6 cellular contexts compared by ENCODE assay signal in the genomic region with DNA sequence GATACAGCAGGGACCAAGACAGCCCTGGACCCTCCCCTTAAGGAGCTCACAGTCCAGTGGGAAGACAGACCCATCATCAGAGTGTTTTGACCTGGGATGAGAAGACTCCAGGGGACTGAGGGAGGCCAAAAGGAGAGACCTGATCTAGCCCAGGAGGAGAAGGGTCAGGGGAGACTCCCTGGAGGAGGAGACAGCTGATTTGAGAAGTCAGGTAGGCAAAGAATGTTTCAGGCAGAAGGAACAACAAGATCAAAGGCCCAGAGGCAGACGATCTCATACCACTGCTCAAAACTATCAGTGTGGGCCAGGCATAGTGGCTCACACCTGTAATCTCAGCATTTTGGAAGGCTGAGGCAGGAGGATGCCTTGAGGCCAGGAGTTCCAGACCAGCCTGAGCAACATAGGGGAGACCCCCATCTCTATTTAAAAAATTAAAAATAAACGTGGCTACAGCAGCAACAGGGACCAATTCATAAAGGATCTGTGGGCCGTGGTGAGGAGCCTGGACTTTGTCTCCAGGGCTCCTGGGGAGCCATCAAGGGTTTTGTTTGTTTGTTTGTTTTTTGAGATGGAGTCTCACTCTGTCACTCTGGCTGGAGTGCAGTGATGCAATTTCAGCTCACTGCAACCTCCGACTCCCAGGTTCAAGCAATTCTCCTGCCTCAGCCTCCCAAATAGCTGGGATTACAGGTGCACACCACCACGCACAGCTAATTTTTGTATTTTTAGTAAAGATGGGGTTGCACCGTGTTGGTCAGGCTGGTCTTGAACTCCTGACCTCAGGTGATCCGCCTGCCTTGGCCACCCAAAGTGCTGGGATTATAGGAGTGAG. TPM values are rescaled to one million over a fixed set of nuclear protein-coding genes. Genes with fewer than 3 reads are reported as not detected.
A peak's percentile ranks its signal among the peaks of the same experiment; 100 is the strongest.
DNase-seq lines count a peak whose midpoint lies in the region; ATAC-seq and TF ChIP-seq lines count a peak whose summit lies in the region.

No MANE protein-coding gene starts in this region.

- H3K36me3 ChIP-seq in GM23248 (ENCODE audit: low read depth) = no peaks in the 10 kb centered on the region
- no peaks in the 10 kb centered on the region for H3K36me3 ChIP-seq in neural progenitor cell

- H3K4me3 ChIP-seq in GM23248 (no peak overlapping the region), neural progenitor cell (no peak overlapping the region), coronary artery (no peak overlapping the region)

- H3K9me3 ChIP-seq in GM23248 (ENCODE audit: low read depth) (no peaks in the 10 kb centered on the region), neural progenitor cell (ENCODE audit: low read depth) (no peaks in the 10 kb centered on the region)

- no peaks in the 10 kb centered on the region for H3K9me2 ChIP-seq in GM23248 (ENCODE audit: insufficient read depth)

- H3K4me1 Mint-ChIP-seq in WTC11 = peaks cover 25% of the 10 kb centered on the region
- peaks cover 27% of the 10 kb centered on the region for H3K4me1 Mint-ChIP-seq in neural progenitor cell

- 70 to 72% methylated on average over 7 of the region's 7 CpGs for WGBS in GM23248 (ENCODE audit: low coverage in 1 of 2, low lambda C conversion rate in 2 of 2, missing lambda C conversion rate in 2 of 2), 2 experiments

- in situ Hi-C loops in GM23248 (cut with MboI) = no loop called here

- H2AFZ ChIP-seq in GM23248 = 0 out of 2 replicates have a peak overlapping the region, but pooled peaks have one; percentile 96
- H2AFZ ChIP-seq in neural progenitor cell (replicated peaks) = peak overlapping the region; percentile 30

- H4K20me1 ChIP-seq in GM23248 (ENCODE audit: insufficient read depth) (no peaks in the 10 kb centered on the region), neural progenitor cell (ENCODE audit: low read depth) (no peaks in the 10 kb centered on the region)

- H3K27me3 Mint-ChIP-seq in WTC11 (ENCODE audit: low read depth) (peaks cover 17% of the 10 kb centered on the region), neural progenitor cell (ENCODE audit: insufficient read depth, low read depth) (peaks cover 10% of the 10 kb centered on the region)

- H3K27ac Mint-ChIP-seq in WTC11 = no peak overlapping the region
- H3K27ac Mint-ChIP-seq in neural progenitor cell = peak overlapping the region; percentile 83

- ATAC-seq in WTC11 = no peak

- H3K27ac ChIP-seq in GM23248 (no peak overlapping the region), neural progenitor cell (no peak overlapping the region), coronary artery (peak overlapping the region in 1 of 2 donors; percentile 95)

- H3K4me2 ChIP-seq in GM23248 (ENCODE audit: unreplicated experiment) (no peak overlapping the region), neural progenitor cell (peak overlapping the region; percentile 83)

- H3K9me3 Mint-ChIP-seq in WTC11 (no peaks in the 10 kb centered on the region), neural progenitor cell (no peaks in the 10 kb centered on the region)

- POLR2A ChIA-PET in WTC11 (lab: Charles Lee) = interaction anchor here (3.3 kb wide), 1 partner anchor 88 kb away, joined by 14 read pairs; no protein-coding TSS in a partner anchor

- CTCF ChIA-PET in WTC11 (lab: Charles Lee) = interaction anchor here (0.7 to 3.1 kb wide), 3 partner anchors 49 to 135 kb away, joined by 3 to 16 read pairs (median 3); no protein-coding TSS in a partner anchor

- H3K27me3 ChIP-seq in GM23248 (replicated peaks; ENCODE audit: insufficient read depth) = no peaks in the 10 kb centered on the region
- peaks cover 15% of the 10 kb centered on the region for H3K27me3 ChIP-seq in neural progenitor cell

- H3K36me3 Mint-ChIP-seq in WTC11 = peaks cover 2% of the 10 kb centered on the region
- no peaks in the 10 kb centered on the region for H3K36me3 Mint-ChIP-seq in neural progenitor cell

- DNase-seq in GM23248 (no peak), WTC11 (ENCODE audit: low spot score) (no peak), neural progenitor cell (ENCODE audit: low spot score) (no peak), NCI-H226 (no peak), coronary artery (ENCODE audit: low spot score) (no peak), DMS79 treated with DMSO at 0.1 percent for 48 hours (lab: John Stamatoyannopoulos, UW) (no peak)

- no peak for TF ChIP-seq CTCF in WTC11 (IDR thresholded peaks at IDR 0.05)
- no peak for TF ChIP-seq CTCF in neural progenitor cell (IDR thresholded peaks at IDR 0.05)
- no peak for TF ChIP-seq CTCF in coronary artery (IDR thresholded peaks at IDR 0.05)

- H3K4me3 Mint-ChIP-seq in WTC11 = peak overlapping the region; percentile 84
- H3K4me3 Mint-ChIP-seq in neural progenitor cell = peak overlapping the region; percentile 90

- H3K9ac ChIP-seq in GM23248 (no peak overlapping the region), neural progenitor cell (no peak overlapping the region)

- H3K4me1 ChIP-seq in GM23248 (ENCODE audit: insufficient read depth) = peaks cover 8% of the 10 kb centered on the region
- H3K4me1 ChIP-seq in neural progenitor cell = peaks cover 22% of the 10 kb centered on the region

- peaks cover 28% of the 10 kb centered on the region for H3K79me2 ChIP-seq in GM23248 (ENCODE audit: insufficient read depth)
- H3K79me2 ChIP-seq in neural progenitor cell (ENCODE audit: low read depth) = peaks cover 26% of the 10 kb centered on the region

- H3F3A ChIP-seq in GM23248 (ENCODE audit: insufficient read depth) = no peaks in the 10 kb centered on the region
- peaks cover 42% of the 10 kb centered on the region for H3F3A ChIP-seq in neural progenitor cell (ENCODE audit: low read depth)

TF ChIP-seq in WTC11, 78 proteins besides CTCF, POLR2A, EP300 and RAD21:
- TF ChIP-seq ZNF317 (CRISPR knock-in tag; IDR thresholded peaks at IDR 0.05; ENCODE audit: borderline replicate concordance, low read depth) (no peak), GABPB1 (CRISPR knock-in tag; IDR thresholded peaks at IDR 0.05) (0 out of 2 replicates have a peak, but pooled peaks have one; percentile 11)

RNA-seq across cellular contexts. Expression of a gene that starts 2.2 kb away (rescaled TPM):
- 328 and 423 TPM in 2 replicates for total RNA-seq in GM23248 (2014; rRNA removed; shearing (Covaris generic))
- polyA plus RNA-seq in GM23248 (2016; fragmentation: Nextera tagmentation; extraction: Ambion mirVana) = 448 and 472 TPM in 2 replicates
- total RNA-seq in WTC11 (2021) (523 to 536 TPM (median 526 TPM) in 3 replicates), neural progenitor cell (ENCODE audit: low replicate concordance) (403 and 511 TPM in 2 replicates)

RNA-seq across cellular contexts. Expression of a gene that starts 4.4 kb away (rescaled TPM):
- not detected in 2 replicates for total RNA-seq in GM23248 (2014; rRNA removed; shearing (Covaris generic))
- polyA plus RNA-seq in GM23248 (2016; fragmentation: Nextera tagmentation; extraction: Ambion mirVana) = 0.91 and 0.93 TPM in 2 replicates
- total RNA-seq in WTC11 (2021) = 1.4 to 1.9 TPM (median 1.7 TPM) in 3 replicates
- 0.71 TPM in 1 of 2 replicates, not detected in the other for total RNA-seq in neural progenitor cell (ENCODE audit: low replicate concordance)

RNA-seq across cellular contexts. Expression of a gene that starts 17.1 kb away (rescaled TPM):
- 57.3 and 74.7 TPM in 2 replicates for total RNA-seq in GM23248 (2014; rRNA removed; shearing (Covaris generic))
- 82.5 and 86.2 TPM in 2 replicates for polyA plus RNA-seq in GM23248 (2016; fragmentation: Nextera tagmentation; extraction: Ambion mirVana)
- total RNA-seq in WTC11 (2021) (84.7 to 94.9 TPM (median 88.6 TPM) in 3 replicates), neural progenitor cell (ENCODE audit: low replicate concordance) (20.1 and 53.7 TPM in 2 replicates)

RNA-seq across cellular contexts. Expression of a gene that starts 20.4 kb away (rescaled TPM):
- not detected in 2 replicates for total RNA-seq in GM23248 (2014; rRNA removed; shearing (Covaris generic))
- polyA plus RNA-seq in GM23248 (2016; fragmentation: Nextera tagmentation; extraction: Ambion mirVana) = not detected in 2 replicates
- total RNA-seq in WTC11 (2021) (1.6 to 3.0 TPM (median 2.7 TPM) in 3 replicates), neural progenitor cell (ENCODE audit: low replicate concordance) (1.3 TPM in 1 of 2 replicates, not detected in the other)

RNA-seq across cellular contexts. Expression of a gene that starts 33.4 kb away (rescaled TPM):
- 8.5 and 10.1 TPM in 2 replicates for total RNA-seq in GM23248 (2014; rRNA removed; shearing (Covaris generic))
- 7.4 and 9.6 TPM in 2 replicates for polyA plus RNA-seq in GM23248 (2016; fragmentation: Nextera tagmentation; extraction: Ambion mirVana)
- 23.5 to 25.4 TPM (median 24.4 TPM) in 3 replicates for total RNA-seq in WTC11 (2021)
- total RNA-seq in neural progenitor cell (ENCODE audit: low replicate concordance) = 12.4 and 27.8 TPM in 2 replicates
